8 cellular contexts compared by ENCODE assay signal in the genomic region with DNA sequence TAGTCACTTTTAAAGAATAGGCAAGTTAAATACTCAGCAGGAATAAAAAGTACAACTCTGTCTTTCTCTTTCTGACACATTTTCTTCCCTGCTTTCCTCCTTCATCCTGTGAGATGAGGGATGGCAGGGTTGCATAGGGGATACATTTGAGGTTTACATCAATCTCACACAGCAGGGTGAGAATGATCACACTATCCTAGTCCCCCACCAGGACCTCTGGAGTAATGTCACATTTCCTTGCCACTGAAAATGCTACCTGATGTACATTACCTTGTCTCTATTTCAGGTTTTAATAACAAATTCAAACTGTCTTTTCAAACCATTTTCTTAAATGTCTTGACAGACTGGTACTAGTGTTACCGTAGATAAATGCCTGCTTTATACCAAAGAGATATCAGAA.
"Had no signal": no experiment of that assay in that cellular context is flagged by ENCODE, and none has a peak within 500 bp of the region (broad histone marks: within the 10 kb centered on the region; RNA-seq: fewer than 3 reads in every experiment).

No MANE protein-coding gene starts in this region.

- H3K4me3 ChIP-seq: GM23338, HAP-1, K562 had no signal

- ATAC-seq: HCT116, K562 had no signal

- H2AFZ ChIP-seq: GM23338 had no signal

- H3K9me3 ChIP-seq: HAP-1 had no signal

- H3K4me2 ChIP-seq: GM23338 had no signal

- H3K36me3 ChIP-seq: HAP-1 had no signal

- DNase-seq: H7, HFFc6, IMR-90, KG1 had no signal

- H3K4me3 Mint-ChIP-seq: GM23338, HFFc6 had no signal

- H3K27ac Mint-ChIP-seq: GM23338, HFFc6 had no signal

- H3K4me1 ChIP-seq: HAP-1 had no signal

- H3K9me3 Mint-ChIP-seq: GM23338 had no signal
